Comparison of ENCODE assay signal across 15 cellular contexts in the genomic region with DNA sequence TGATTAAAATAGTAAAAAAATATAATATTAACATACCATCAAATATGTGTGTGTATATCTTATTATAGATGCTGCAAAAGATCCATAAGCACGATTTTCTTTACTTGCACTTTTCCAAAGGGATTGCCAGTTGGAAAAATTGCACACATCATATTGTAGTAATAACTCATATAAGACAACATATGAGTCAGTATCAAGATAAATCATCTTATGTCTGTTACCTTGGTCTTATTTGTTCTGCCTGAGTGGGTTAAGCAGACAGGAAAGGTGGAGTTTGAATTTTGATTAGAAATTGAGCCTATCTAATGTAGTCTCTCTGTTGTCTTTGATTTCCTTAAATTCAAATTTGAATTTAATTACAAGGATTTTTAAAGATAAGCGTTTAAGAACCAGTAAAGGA. TPM values are rescaled to one million over a fixed set of nuclear protein-coding genes. Genes with fewer than 3 reads are reported as not detected.
A peak's percentile ranks its signal among the peaks of the same experiment; 100 is the strongest.
DNase-seq lines count a peak whose midpoint lies in the region; ATAC-seq and TF ChIP-seq lines count a peak whose summit lies in the region.
"Had no signal": no experiment of that assay in that cellular context is flagged by ENCODE, and none has a peak within 500 bp of the region (broad histone marks: within the 10 kb centered on the region; RNA-seq: fewer than 3 reads in every experiment).

No MANE protein-coding gene starts in this region.

- no peaks in the 10 kb centered on the region for H3K4me1 ChIP-seq in transverse colon

- H3K27ac ChIP-seq in RWPE1 (no peak overlapping the region), transverse colon (no peak overlapping the region)
- H3K27ac ChIP-seq: BLaER1 treated with 17β-estradiol and CSF1 and Interleukin-3, amounts not matched to agents 10 nM and 100 nM had no signal

- CTCF ChIA-PET in RWPE1 (lab: Yijun Ruan, JAX) = interaction anchor here (0.6 to 1.0 kb wide), 3 partner anchors 16 to 582 kb away, joined by 3 to 6 read pairs (median 4); no protein-coding TSS in a partner anchor
- CTCF ChIA-PET in activated CD8-positive, alpha-beta T cell treated with anti-CD3 and anti-CD28 coated beads for 36 hours (lab: Charles Lee) = no interaction called here

- 94 to 96% methylated on average over 2 of the region's 2 CpGs for WGBS in transverse colon (ENCODE audit: low coverage in 1 of 2), 2 donors

- no peak for TF ChIP-seq EP300 in transverse colon (IDR thresholded peaks at IDR 0.05; ENCODE audit: low read depth)

- H3K9me3 Mint-ChIP-seq in activated CD8-positive, alpha-beta T cell treated with anti-CD3 and anti-CD28 coated beads for 36 hours = no peaks in the 10 kb centered on the region
- H3K9me3 Mint-ChIP-seq: CD4-positive, alpha-beta T cell; H9 had no signal

- ATAC-seq in HG02798 (IDR thresholded peaks at IDR 0.05; ENCODE audit: poor library complexity, unreplicated experiment) = no peak
- ATAC-seq in activated CD8-positive, alpha-beta T cell treated with anti-CD3 and anti-CD28 coated beads for 36 hours = no peak

- in situ Hi-C loops in transverse colon (cut with MboI; ENCODE audit: low pct_ligation_motif_present in 1 of 4, low pct_unique_long_range_greater_than_20kb in 1 of 4, low sequenced_read_pairs in 3 of 4) = no loop called here

- H3K9me3 ChIP-seq in transverse colon = no peaks in the 10 kb centered on the region
- H3K9me3 ChIP-seq: BLaER1 treated with 17β-estradiol and CSF1 and Interleukin-3, amounts not matched to agents 10 nM and 100 nM had no signal

- no peaks in the 10 kb centered on the region for H3K36me3 ChIP-seq in transverse colon

- H3K27me3 ChIP-seq in transverse colon = no peaks in the 10 kb centered on the region
- H3K27me3 ChIP-seq: BLaER1 treated with 17β-estradiol and CSF1 and Interleukin-3, amounts not matched to agents 10 nM and 100 nM had no signal

- peak; percentile 10 for DNase-seq in ELR (ENCODE audit: low read depth)
- peak; percentile 13 for DNase-seq in M059J (ENCODE audit: low read depth)
- DNase-seq in RWPE1 (ENCODE audit: low spot score) = peak; percentile 34
- DNase-seq in epithelial cell of esophagus (ENCODE audit: low read depth) = peak; percentile 43
- DNase-seq in transverse colon = no peak
- no peak for DNase-seq in AG08396 (ENCODE audit: low spot score)
- no peak for DNase-seq in activated CD8-positive, alpha-beta T cell treated with anti-CD3 and anti-CD28 coated beads for 36 hours
- DNase-seq: CD4-positive, alpha-beta T cell; DMS79 treated with DMSO at 0.1 percent for 48 hours; EL; GDM1; GOT3; H9 had no signal

- no peaks in the 10 kb centered on the region for H3K27me3 Mint-ChIP-seq in activated CD8-positive, alpha-beta T cell treated with anti-CD3 and anti-CD28 coated beads for 36 hours
- H3K27me3 Mint-ChIP-seq: CD4-positive, alpha-beta T cell had no signal

- no peak overlapping the region for H3K27ac Mint-ChIP-seq in activated CD8-positive, alpha-beta T cell treated with anti-CD3 and anti-CD28 coated beads for 36 hours
- H3K27ac Mint-ChIP-seq: CD4-positive, alpha-beta T cell; H9 had no signal

- TF ChIP-seq POLR2A in transverse colon (IDR thresholded peaks at IDR 0.05) = no peak

- no peak overlapping the region for H3K4me3 Mint-ChIP-seq in activated CD8-positive, alpha-beta T cell treated with anti-CD3 and anti-CD28 coated beads for 36 hours
- H3K4me3 Mint-ChIP-seq: CD4-positive, alpha-beta T cell; H9 had no signal

- H3K36me3 Mint-ChIP-seq in activated CD8-positive, alpha-beta T cell treated with anti-CD3 and anti-CD28 coated beads for 36 hours (ENCODE audit: low read depth) = peaks cover 27% of the 10 kb centered on the region

- H3K4me3 ChIP-seq in epithelial cell of esophagus (ENCODE audit: low read length) (no peak overlapping the region), transverse colon (no peak overlapping the region)
- H3K4me3 ChIP-seq: BLaER1 treated with 17β-estradiol and CSF1 and Interleukin-3, amounts not matched to agents 10 nM and 100 nM had no signal

- TF ChIP-seq CTCF in RWPE1 (conservative IDR thresholded peaks at IDR 0.05; ENCODE audit: low read depth) (no peak), epithelial cell of esophagus (IDR thresholded peaks at IDR 0.05; ENCODE audit: insufficient read depth, low read depth, low read length, missing control alignments) (no peak), transverse colon (IDR thresholded peaks at IDR 0.05) (no peak)
- TF ChIP-seq CTCF in activated CD8-positive, alpha-beta T cell treated with anti-CD3 and anti-CD28 coated beads for 36 hours (IDR thresholded peaks at IDR 0.05) = no peak

- POLR2A ChIA-PET in RWPE1 (lab: Yijun Ruan, JAX; ENCODE audit: low non-redundant PET) = no interaction called here
- POLR2A ChIA-PET in activated CD8-positive, alpha-beta T cell treated with anti-CD3 and anti-CD28 coated beads for 36 hours (lab: Charles Lee) = no interaction called here

- peaks cover 8% of the 10 kb centered on the region for H3K4me1 Mint-ChIP-seq in activated CD8-positive, alpha-beta T cell treated with anti-CD3 and anti-CD28 coated beads for 36 hours (ENCODE audit: low read depth)
- H3K4me1 Mint-ChIP-seq: H9 had no signal

- intact Hi-C loops in transverse colon (cut with DNase I; ENCODE audit: low total_unique reads) = no loop called here
- intact Hi-C loops in activated CD8-positive, alpha-beta T cell treated with anti-CD3 and anti-CD28 coated beads for 36 hours (cut with micrococcal nuclease) = no loop called here

RNA-seq across cellular contexts. Expression of a gene that starts 24.6 kb away (rescaled TPM):
- 13.2 and 18.1 TPM in 2 replicates for total RNA-seq in M059J (2014; rRNA removed; shearing (Covaris generic))
- 10 to 100 TPM in 2 of 4 donors, 1 to 10 TPM in 2; 5.6 to 23.0 (median 12.8) TPM for total RNA-seq in transverse colon
- total RNA-seq in activated CD8-positive, alpha-beta T cell treated with anti-CD3 and anti-CD28 coated beads for 36 hours = 10 to 100 TPM; 14.2 to 14.7 TPM

RNA-seq across cellular contexts. Expression of a gene that starts 30.1 kb away (rescaled TPM):
- total RNA-seq in M059J (2014; rRNA removed; shearing (Covaris generic)) = 7.6 and 11.5 TPM in 2 replicates
- total RNA-seq in transverse colon = 1 to 10 TPM in 3 of 4 donors, not detected in 1; 1.1 to 6.7 (median 2.5) TPM
- total RNA-seq in activated CD8-positive, alpha-beta T cell treated with anti-CD3 and anti-CD28 coated beads for 36 hours = 10 to 100 TPM; 24.0 to 27.1 TPM

RNA-seq across cellular contexts. Expression of a gene that starts 30.2 kb away (rescaled TPM):
- total RNA-seq in M059J (2014; rRNA removed; shearing (Covaris generic)) = 2.5 and 2.6 TPM in 2 replicates
- 1 to 10 TPM in 3 of 4 donors, under 1 TPM in 1; 0.60 to 6.1 (median 6.0) TPM for total RNA-seq in transverse colon
- 1 to 10 TPM; 4.9 to 5.2 TPM for total RNA-seq in activated CD8-positive, alpha-beta T cell treated with anti-CD3 and anti-CD28 coated beads for 36 hours

RNA-seq across cellular contexts. Expression of a gene that starts 53.9 kb away (rescaled TPM):
- total RNA-seq in M059J (2014; rRNA removed; shearing (Covaris generic)) = 0.12 and 0.47 TPM in 2 replicates
- total RNA-seq in transverse colon = 10 to 100 TPM in 2 of 4 donors, 1 to 10 TPM in 2; 6.0 to 37.0 (median 10.6) TPM
- total RNA-seq in activated CD8-positive, alpha-beta T cell treated with anti-CD3 and anti-CD28 coated beads for 36 hours = under 1 TPM in 1 of 2 experiments, not detected in 1; 0.18 TPM

Comparison
In these comparisons a context has a peak if more than half of its experiments do, and no peak if none do; other contexts are left out.
1. DNase-seq: peak in ELR (single experiment), M059J (single experiment), RWPE1 (single experiment) and epithelial cell of esophagus (single experiment); none in transverse colon (single experiment), AG08396 (single experiment) and activated CD8-positive, alpha-beta T cell treated with anti-CD3 and anti-CD28 coated beads for 36 hours (single experiment).